15 cellular contexts compared by ENCODE assay signal in genomic region chr11:89736566-89736965, GRCh38. TPM values are rescaled to one million over a fixed set of nuclear protein-coding genes. Genes with fewer than 3 reads are reported as not detected.
"Had no signal": no experiment of that assay in that cellular context is flagged by ENCODE, and none has a peak within 500 bp of the region (broad histone marks: within the 10 kb centered on the region; RNA-seq: fewer than 3 reads in every experiment).

No MANE protein-coding gene starts in this region.

- H3K27ac ChIP-seq: body of pancreas, foreskin keratinocyte, tibial nerve had no signal

- H3K27me3 ChIP-seq: body of pancreas, foreskin keratinocyte, tibial nerve had no signal

- H3K36me3 ChIP-seq: tibial nerve had no signal

- H3K9me3 ChIP-seq: body of pancreas, tibial nerve had no signal

- H3K4me1 ChIP-seq: body of pancreas, foreskin keratinocyte, tibial nerve had no signal

- DNase-seq: activated CD4-positive, alpha-beta T cell treated with anti-CD3 and anti-CD28 coated beads, Interleukin-2, amount 10 ng/mL, durations not matched to agents 24 days and 14 days; activated CD8-positive, alpha-beta memory T cell treated with anti-CD3 and anti-CD28 coated beads, Interleukin-2, amount 50 U/mL, for 4 hours; activated CD8-positive, alpha-beta T cell treated with anti-CD3 and anti-CD28 coated beads, Interleukin-2, amount 10 ng/mL, durations not matched to agents 7 days and 5 days; activated gamma-delta T cell; activated T-cell treated with anti-CD3 and anti-CD28 coated beads, Interleukin-2, amount 50 U/mL, for 48 hours; body of pancreas; effector CD8-positive, alpha-beta T cell; stimulated activated CD4-positive, alpha-beta T cell treated with anti-CD3 and anti-CD28 coated beads, Interleukin-2, amount 100 ng/mL, for 48 hours; T-helper 17 cell had no signal

- ATAC-seq: activated CD8-positive, alpha-beta T cell treated with anti-CD3 and anti-CD28 coated beads, Interleukin-2, amount 10 ng/mL, durations not matched to agents 7 days and 5 days; activated naive CD4-positive, alpha-beta T cell treated with anti-CD3 and anti-CD28 coated beads, Interleukin-2, amount 50 U/mL, for 72 hours; body of pancreas; foreskin keratinocyte; natural killer cell treated with Interleukin-12 subunit alpha and Interleukin-12 subunit beta and Interleukin-15 and Interleukin-18, amount 100 ng/mL, for 72 hours; stimulated activated memory B cell treated with anti-CD40 and anti-IgM and Interleukin-4, amounts not matched to agents 10 μg/mL and 1 μg/mL and 100 μg/mL, for 72 hours; T-helper 17 cell had no signal

- H3K4me3 ChIP-seq: body of pancreas, tibial nerve had no signal

RNA-seq across cellular contexts. Expression of gene TRIM77, which starts 26.5 kb away (rescaled TPM):
- total RNA-seq: activated CD4-positive, alpha-beta T cell treated with anti-CD3 and anti-CD28 coated beads, Interleukin-2, amount 10 ng/mL, durations not matched to agents 24 days and 14 days; activated CD8-positive, alpha-beta T cell treated with anti-CD3 and anti-CD28 coated beads, Interleukin-2, amount 10 ng/mL, durations not matched to agents 7 days and 5 days; activated naive CD4-positive, alpha-beta T cell treated with anti-CD3 and anti-CD28 coated beads, Interleukin-2, amount 50 U/mL, for 72 hours; body of pancreas; endothelial cell of umbilical vein; foreskin keratinocyte; natural killer cell treated with Interleukin-12 subunit alpha and Interleukin-12 subunit beta and Interleukin-15 and Interleukin-18, amount 100 ng/mL, for 72 hours; T-helper 17 cell; tibial nerve had no signal
